8 cellular contexts compared by ENCODE assay signal in genomic region chr1:923131-923990, GRCh38. TPM values are rescaled to one million over a fixed set of nuclear protein-coding genes. Genes with fewer than 3 reads are reported as not detected.
DNase-seq lines count a peak whose midpoint lies in the region; ATAC-seq, FAIRE-seq and TF ChIP-seq lines count a peak whose summit lies in the region.

SAMD11 (plus strand) TSS chr1:923923; CDS start chr1:924432, 509 bp downstream.

- no peaks in the 10 kb centered on the region for H3K36me3 Mint-ChIP-seq in chondrocyte (ENCODE audit: low read depth)

- no peak within 1 kb of the TSS for H3K27ac Mint-ChIP-seq in chondrocyte (ENCODE audit: unreplicated experiment)

- intact Hi-C loops in kidney (cut with DNase I), result no loop called here

- FAIRE-seq in kidney (lab: Jason Lieb, UNC), result no peak

- no peak within 1 kb of the TSS for H3K27ac ChIP-seq in kidney (ENCODE audit: low read depth in 2 of 2, low read length in 2 of 2)

- peak; percentile 66 for DNase-seq in DMS79 treated with DMSO at 0.1 percent for 48 hours (lab: John Stamatoyannopoulos, UW)
- DNase-seq in NCI-H1092 (lab: John Stamatoyannopoulos, UW), result peak; percentile 12
- no peak for DNase-seq in chondrocyte (ENCODE audit: low spot score)
- DNase-seq in kidney, result peak; percentile 93
- peak; percentile 44 to 58 for DNase-seq in stimulated activated CD4-positive, alpha-beta T cell treated with anti-CD3 and anti-CD28 coated beads, Interleukin-15, amount 100 ng/mL, for 1 hour (ENCODE audit: low read depth in 1 of 2, low spot score in 1 of 2)
- DNase-seq in COLO829 (ENCODE audit: low spot score), result no peak

- peak within 1 kb of the TSS; percentile 48 for H3K4me3 ChIP-seq in WI38 (ENCODE audit: low read depth, low read length)
- H3K4me3 ChIP-seq in kidney (ENCODE audit: low read length in 2 of 2), result peak within 1 kb of the TSS; percentile 14 to 59

- no peaks in the 10 kb centered on the region for H3K9me3 ChIP-seq in kidney (ENCODE audit: control insufficient read depth in 1 of 2, low read length in 2 of 2)

- H3K4me3 Mint-ChIP-seq in chondrocyte (ENCODE audit: unreplicated experiment), result peak within 1 kb of the TSS; percentile 66

- H3K4me1 ChIP-seq in kidney (ENCODE audit: control insufficient read depth in 1 of 2, insufficient read depth in 1 of 2, low read depth in 1 of 2, low read length in 2 of 2), result peaks cover 4 to 47% of the 10 kb centered on the region in 2 donors

- peaks cover 5% of the 10 kb centered on the region for H3K27me3 Mint-ChIP-seq in chondrocyte (ENCODE audit: low read depth)

- peaks cover 22% of the 10 kb centered on the region for H3K4me1 Mint-ChIP-seq in chondrocyte (ENCODE audit: low read depth)

- TF ChIP-seq CTCF in WI38 (IDR thresholded peaks at IDR 0.05; ENCODE audit: low read depth, low read length), result no peak
- no peak for TF ChIP-seq CTCF in chondrocyte (IDR thresholded peaks at IDR 0.05)
- TF ChIP-seq CTCF in kidney (IDR thresholded peaks at IDR 0.05; ENCODE audit: borderline replicate concordance, extremely low read depth, insufficient read depth), result peak; percentile 17

- no peak for ATAC-seq in HG03045 (IDR thresholded peaks at IDR 0.05; ENCODE audit: unreplicated experiment)

- H3K9ac ChIP-seq in kidney (ENCODE audit: low read length in 2 of 2), result no peak within 1 kb of the TSS

- no peaks in the 10 kb centered on the region for H3K36me3 ChIP-seq in kidney (ENCODE audit: control insufficient read depth in 1 of 2, insufficient read depth in 2 of 2, low read length in 2 of 2)

- H3K9me3 Mint-ChIP-seq in chondrocyte (ENCODE audit: low read depth), result no peaks in the 10 kb centered on the region

RNA-seq across cellular contexts. Expression of gene SAMD11, which starts in this region (rescaled TPM):
- total RNA-seq in chondrocyte, result 3.1 to 73.8 TPM (median 3.4 TPM) in 3 replicates
- 21.4 TPM for total RNA-seq in kidney
- 13.3 TPM for polyA plus RNA-seq in kidney (ENCODE audit: insufficient read depth, low read depth, low replicate concordance)

Comparison
In these comparisons a context has a peak if more than half of its experiments do, and no peak if none do; other contexts are left out.
1. DNase-seq: peak in DMS79 treated with DMSO at 0.1 percent for 48 hours (single experiment), NCI-H1092 (single experiment), kidney (single experiment) and stimulated activated CD4-positive, alpha-beta T cell treated with anti-CD3 and anti-CD28 coated beads, Interleukin-15, amount 100 ng/mL, for 1 hour (2 of 2); none in chondrocyte (single experiment) and COLO829 (single experiment).